In the genomic region with DNA sequence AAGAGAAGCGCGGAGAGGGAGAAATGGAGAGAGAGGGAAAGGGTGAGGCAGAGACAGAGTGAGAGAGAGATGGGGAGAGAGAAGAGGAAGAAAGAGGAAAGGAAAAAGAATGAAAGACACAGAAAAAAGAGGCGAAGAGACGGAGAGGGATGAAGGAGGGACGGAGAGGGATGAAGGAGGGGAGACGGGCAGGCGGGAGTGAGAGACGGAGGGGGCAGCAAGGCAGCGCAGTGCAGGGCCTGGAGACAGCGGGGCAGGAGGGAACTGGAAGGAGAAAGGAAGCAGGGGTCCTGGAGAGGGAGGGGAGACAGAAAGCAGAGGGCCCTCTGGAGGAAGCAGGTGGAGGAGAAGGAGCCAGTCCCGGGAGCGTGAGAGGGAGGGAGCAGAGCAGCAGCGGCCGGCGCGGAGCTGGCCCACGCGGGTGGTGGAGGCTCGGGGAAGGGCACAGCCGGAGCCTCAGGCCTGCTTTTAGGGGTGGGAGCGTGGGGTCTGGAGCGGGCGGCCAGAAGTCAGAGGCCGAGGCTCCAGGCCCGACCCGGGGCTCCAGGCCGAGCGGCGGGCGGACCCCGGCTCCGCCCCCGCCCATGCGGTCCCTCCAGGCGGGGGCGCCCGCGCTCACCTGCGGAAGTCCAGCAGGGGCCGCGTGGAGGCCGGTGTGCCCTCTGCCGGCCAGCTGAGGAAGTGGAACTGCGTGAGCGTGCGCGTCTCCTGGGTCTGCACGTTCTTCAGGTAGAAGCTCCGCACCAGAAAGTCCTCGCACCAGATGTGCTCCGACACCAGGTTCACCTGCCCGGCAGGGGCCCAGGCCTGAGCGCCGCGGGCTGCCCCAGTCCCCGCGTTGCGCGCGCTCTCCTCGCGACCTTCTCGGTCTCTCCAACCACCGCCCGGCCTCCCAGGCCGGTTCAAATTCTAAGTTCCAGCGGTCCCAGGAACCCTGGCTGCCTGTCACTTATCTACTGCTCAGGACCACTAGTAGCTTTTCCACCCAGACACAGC, we compare ENCODE assay signal across 8 cellular contexts.
A peak's percentile ranks its signal among the peaks of the same experiment; 100 is the strongest.
DNase-seq lines count a peak whose midpoint lies in the region; ATAC-seq and TF ChIP-seq lines count a peak whose summit lies in the region.

No MANE protein-coding gene starts in this region.

- TF ChIP-seq CTCF in neutrophil (IDR thresholded peaks at IDR 0.05) = peak; percentile 99

- peaks cover 8% of the 10 kb centered on the region for H3K4me1 ChIP-seq in HUES6 (ENCODE audit: control insufficient read depth, insufficient read depth, low read length)
- H3K4me1 ChIP-seq in neutrophil (ENCODE audit: control insufficient read depth in 1 of 2, insufficient read depth in 1 of 2, low read depth in 1 of 2, low read length in 1 of 2) = peaks cover 11 to 16% of the 10 kb centered on the region in 2 experiments

- peak; percentile 94 for ATAC-seq in GM21423 (IDR thresholded peaks at IDR 0.05; ENCODE audit: unreplicated experiment)

- H3K36me3 ChIP-seq in HUES6 (ENCODE audit: control insufficient read depth, insufficient read depth, low read length) = no peaks in the 10 kb centered on the region
- no peaks in the 10 kb centered on the region for H3K36me3 ChIP-seq in neutrophil

- no peaks in the 10 kb centered on the region for H3K9me3 ChIP-seq in HUES6 (ENCODE audit: control insufficient read depth, insufficient read depth, low read depth, low read length)
- no peaks in the 10 kb centered on the region for H3K9me3 ChIP-seq in neutrophil

- peak overlapping the region; percentile 84 for H3K9ac ChIP-seq in HUES6 (ENCODE audit: low read length)

- DNase-seq in DMS153 (lab: John Stamatoyannopoulos, UW) (peak; percentile 75), RKO (ENCODE audit: low spot score) (peak; percentile 66), foreskin melanocyte (peak; percentile 45), substantia nigra (lab: John Stamatoyannopoulos, UW) (peak in 47 of 49 donors; percentile 40 to 92 (median 72))
- DNase-seq in activated effector memory CD4-positive, alpha-beta T cell treated with Interleukin-2 at 50 U/mL for 16 hours = peak; percentile 86

- H3K4me3 ChIP-seq in HUES6 (ENCODE audit: low read depth, low read length) (peak overlapping the region; percentile 84), neutrophil (ENCODE audit: low read depth in 1 of 2, low read length in 1 of 2) (peak overlapping the region; percentile 66 to 85)

- H3K27ac ChIP-seq in HUES6 (ENCODE audit: low read depth, low read length) (no peak overlapping the region), neutrophil (peak overlapping the region; percentile 44), substantia nigra (ENCODE audit: low read depth, low read length, poor library complexity, severe bottlenecking) (peak overlapping the region; percentile 87)

- H3K27me3 ChIP-seq in HUES6 (ENCODE audit: control insufficient read depth, insufficient read depth, low read length) (peaks cover 29% of the 10 kb centered on the region), neutrophil (peaks cover 94% of the 10 kb centered on the region)
